In the genomic region with DNA sequence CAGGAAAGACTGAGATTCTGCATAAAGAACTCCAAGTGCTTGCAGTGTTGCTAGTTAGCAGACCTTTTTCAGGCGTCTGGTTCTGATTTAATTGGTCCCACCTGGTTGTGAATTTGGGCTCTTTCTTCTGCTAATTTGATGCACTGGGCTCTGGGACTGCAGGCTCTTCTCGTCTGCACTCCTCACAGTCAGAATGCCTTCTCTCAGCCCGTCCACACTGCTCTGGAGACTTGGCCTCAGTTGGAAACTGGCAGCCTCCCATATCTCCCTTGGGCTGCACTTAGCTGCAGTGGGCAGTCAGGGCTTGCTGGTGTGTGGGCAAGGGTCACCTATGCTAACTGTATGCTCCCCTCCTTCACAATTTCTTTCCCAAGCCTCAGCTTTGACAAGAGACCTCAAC, we compare ENCODE assay signal across 22 cellular contexts. TPM values are rescaled to one million over a fixed set of nuclear protein-coding genes. Genes with fewer than 3 reads are reported as not detected.
DNase-seq lines count a peak whose midpoint lies in the region; ATAC-seq and TF ChIP-seq lines count a peak whose summit lies in the region.
"Had no signal": no experiment of that assay in that cellular context is flagged by ENCODE, and none has a peak within 500 bp of the region (broad histone marks: within the 10 kb centered on the region; RNA-seq: fewer than 3 reads in every experiment).

No MANE protein-coding gene starts in this region.

- in situ Hi-C loops in astrocyte of the cerebellum (cut with HindIII; ENCODE audit: low sequenced_read_pairs) (no loop called here), GM13977 (cut with MboI; ENCODE audit: low pct_unique_long_range_greater_than_20kb, low sequenced_read_pairs, unreplicated experiment) (no loop called here)

- no peaks in the 10 kb centered on the region for H3K9me3 Mint-ChIP-seq in activated naive CD8-positive, alpha-beta T cell treated with anti-CD3 and anti-CD28 coated beads, Interleukin-2, amount 10 ng/mL, durations not matched to agents 7 days and 5 days
- no peaks in the 10 kb centered on the region for H3K9me3 Mint-ChIP-seq in activated naive CD8-positive, alpha-beta T cell treated with anti-CD3 and anti-CD28 coated beads for 36 hours
- H3K9me3 Mint-ChIP-seq: CD8-positive, alpha-beta memory T cell; stimulated activated effector memory CD8-positive, alpha-beta T cell treated with anti-CD3 and anti-CD28 coated beads, Interleukin-12 subunit alpha, Interleukin-12 subunit beta, amount 100 ng/mL, for 72 hours had no signal

- H3K9ac ChIP-seq in stomach smooth muscle (ENCODE audit: low read length in 2 of 2) = no peak overlapping the region

- POLR2A ChIA-PET in activated naive CD8-positive, alpha-beta T cell treated with anti-CD3 and anti-CD28 coated beads, Interleukin-2, amount 10 ng/mL, durations not matched to agents 7 days and 5 days (lab: Charles Lee) = no interaction called here

- H3K36me3 ChIP-seq in stomach smooth muscle (ENCODE audit: control insufficient read depth in 2 of 2, insufficient read depth in 2 of 2, low read length in 2 of 2) = no peaks in the 10 kb centered on the region

- H3K4me3 ChIP-seq in astrocyte of the cerebellum (ENCODE audit: low read depth, low read length) = peak overlapping the region; percentile 48
- peak overlapping the region; percentile 27 to 52 for H3K4me3 ChIP-seq in stomach smooth muscle (ENCODE audit: low read length in 2 of 2)
- H3K4me3 ChIP-seq: lung had no signal

- no peak for ATAC-seq in activated naive CD8-positive, alpha-beta T cell treated with anti-CD3 and anti-CD28 coated beads, Interleukin-2, amount 10 ng/mL, durations not matched to agents 7 days and 5 days (ENCODE audit: low read depth)
- ATAC-seq in GM21515 (IDR thresholded peaks at IDR 0.05; ENCODE audit: unreplicated experiment) = no peak
- ATAC-seq: stimulated activated effector memory CD8-positive, alpha-beta T cell treated with anti-CD3 and anti-CD28 coated beads, Interleukin-12 subunit alpha, Interleukin-12 subunit beta, amount 100 ng/mL, for 72 hours had no signal

- H3K27ac Mint-ChIP-seq in activated naive CD8-positive, alpha-beta T cell treated with anti-CD3 and anti-CD28 coated beads, Interleukin-2, amount 10 ng/mL, durations not matched to agents 7 days and 5 days = peak overlapping the region; percentile 24
- H3K27ac Mint-ChIP-seq in activated naive CD8-positive, alpha-beta T cell treated with anti-CD3 and anti-CD28 coated beads for 36 hours = no peak overlapping the region
- H3K27ac Mint-ChIP-seq: CD8-positive, alpha-beta memory T cell; stimulated activated effector memory CD8-positive, alpha-beta T cell treated with anti-CD3 and anti-CD28 coated beads, Interleukin-12 subunit alpha, Interleukin-12 subunit beta, amount 100 ng/mL, for 72 hours had no signal

- no peaks in the 10 kb centered on the region for H3K27me3 ChIP-seq in stomach smooth muscle (ENCODE audit: control insufficient read depth in 1 of 2, insufficient read depth in 2 of 2, low read length in 2 of 2)

- no peak for DNase-seq in activated naive CD8-positive, alpha-beta T cell treated with anti-CD3 and anti-CD28 coated beads, Interleukin-2, amount 10 ng/mL, durations not matched to agents 7 days and 5 days
- no peak for DNase-seq in activated naive CD8-positive, alpha-beta T cell treated with anti-CD3 and anti-CD28 coated beads for 36 hours
- no peak for DNase-seq in astrocyte of the cerebellum (ENCODE audit: low read depth)
- peak; percentile 18 for DNase-seq in iPS-NIHi7 (ENCODE audit: extremely low spot score)
- DNase-seq in AG20443 (ENCODE audit: low spot score) = no peak
- DNase-seq in GM13977 (ENCODE audit: low spot score) = no peak
- DNase-seq: activated naive CD4-positive, alpha-beta T cell; CD8-positive, alpha-beta memory T cell; effector CD8-positive, alpha-beta T cell; EL; foreskin fibroblast; H7; NCI-H1092; NCI-H748 treated with DMSO at 0.1 percent for 48 hours; occipital lobe had no signal

- peaks cover 12% of the 10 kb centered on the region for H3K27me3 Mint-ChIP-seq in activated naive CD8-positive, alpha-beta T cell treated with anti-CD3 and anti-CD28 coated beads, Interleukin-2, amount 10 ng/mL, durations not matched to agents 7 days and 5 days
- peaks cover 15% of the 10 kb centered on the region for H3K27me3 Mint-ChIP-seq in activated naive CD8-positive, alpha-beta T cell treated with anti-CD3 and anti-CD28 coated beads for 36 hours

- H3K36me3 Mint-ChIP-seq in activated naive CD8-positive, alpha-beta T cell treated with anti-CD3 and anti-CD28 coated beads, Interleukin-2, amount 10 ng/mL, durations not matched to agents 7 days and 5 days = no peaks in the 10 kb centered on the region
- H3K36me3 Mint-ChIP-seq in activated naive CD8-positive, alpha-beta T cell treated with anti-CD3 and anti-CD28 coated beads for 36 hours = no peaks in the 10 kb centered on the region
- H3K36me3 Mint-ChIP-seq: CD8-positive, alpha-beta memory T cell; stimulated activated effector memory CD8-positive, alpha-beta T cell treated with anti-CD3 and anti-CD28 coated beads, Interleukin-12 subunit alpha, Interleukin-12 subunit beta, amount 100 ng/mL, for 72 hours had no signal

- peaks cover 17% of the 10 kb centered on the region for H3K4me1 Mint-ChIP-seq in activated naive CD8-positive, alpha-beta T cell treated with anti-CD3 and anti-CD28 coated beads, Interleukin-2, amount 10 ng/mL, durations not matched to agents 7 days and 5 days
- peaks cover 12% of the 10 kb centered on the region for H3K4me1 Mint-ChIP-seq in activated naive CD8-positive, alpha-beta T cell treated with anti-CD3 and anti-CD28 coated beads for 36 hours

- H3K9me3 ChIP-seq in stomach smooth muscle (ENCODE audit: control insufficient read depth in 2 of 2, low read length in 2 of 2) = no peaks in the 10 kb centered on the region

- H3K4me1 ChIP-seq in stomach smooth muscle (ENCODE audit: control insufficient read depth, insufficient read depth, low read length) = peaks cover 21% of the 10 kb centered on the region

- H3K4me3 Mint-ChIP-seq in activated naive CD8-positive, alpha-beta T cell treated with anti-CD3 and anti-CD28 coated beads, Interleukin-2, amount 10 ng/mL, durations not matched to agents 7 days and 5 days = no peak overlapping the region
- H3K4me3 Mint-ChIP-seq in activated naive CD8-positive, alpha-beta T cell treated with anti-CD3 and anti-CD28 coated beads for 36 hours = no peak overlapping the region
- H3K4me3 Mint-ChIP-seq: stimulated activated effector memory CD8-positive, alpha-beta T cell treated with anti-CD3 and anti-CD28 coated beads, Interleukin-12 subunit alpha, Interleukin-12 subunit beta, amount 100 ng/mL, for 72 hours had no signal

- TF ChIP-seq CTCF in astrocyte of the cerebellum (IDR thresholded peaks at IDR 0.05; ENCODE audit: low read depth, low read length, missing control alignments) (no peak), GM13977 (IDR thresholded peaks at IDR 0.05; ENCODE audit: extremely low read depth, insufficient read depth, missing control alignments) (no peak)

- peak overlapping the region; percentile 37 for H3K27ac ChIP-seq in stomach smooth muscle (ENCODE audit: low read length)

RNA-seq across cellular contexts. Expression of a gene that starts 1.5 kb away (rescaled TPM):
- 1 to 10 TPM; 1.5 to 2.7 TPM for total RNA-seq in activated naive CD8-positive, alpha-beta T cell treated with anti-CD3 and anti-CD28 coated beads, Interleukin-2, amount 10 ng/mL, durations not matched to agents 7 days and 5 days
- total RNA-seq in activated naive CD8-positive, alpha-beta T cell treated with anti-CD3 and anti-CD28 coated beads for 36 hours = 1 to 10 TPM in 1 of 2 experiments, under 1 TPM in 1; 0.89 to 1.4 TPM

RNA-seq across cellular contexts. Expression of a gene that starts 17.3 kb away (rescaled TPM):
- total RNA-seq in activated naive CD8-positive, alpha-beta T cell treated with anti-CD3 and anti-CD28 coated beads, Interleukin-2, amount 10 ng/mL, durations not matched to agents 7 days and 5 days = not detected
- not detected for total RNA-seq in activated naive CD8-positive, alpha-beta T cell treated with anti-CD3 and anti-CD28 coated beads for 36 hours
- total RNA-seq: CD8-positive, alpha-beta memory T cell; H7; lung; occipital lobe; skeletal muscle tissue; T-helper 1 cell treated with Interleukin-12 subunit alpha and Interleukin-12 subunit beta and Interleukin-4 antibody, amounts not matched to agents 30 ng/mL and 1 ng/mL, for 36 hours; ureter had no signal

RNA-seq across cellular contexts. Expression of a gene that starts 26.8 kb away (rescaled TPM):
- total RNA-seq in activated naive CD8-positive, alpha-beta T cell treated with anti-CD3 and anti-CD28 coated beads, Interleukin-2, amount 10 ng/mL, durations not matched to agents 7 days and 5 days = 10 to 100 TPM; 17.3 to 17.5 TPM
- total RNA-seq in activated naive CD8-positive, alpha-beta T cell treated with anti-CD3 and anti-CD28 coated beads for 36 hours = 1 to 10 TPM; 6.1 to 7.8 TPM

RNA-seq across cellular contexts. Expression of a gene that starts 49.6 kb away (rescaled TPM):
- not detected for total RNA-seq in activated naive CD8-positive, alpha-beta T cell treated with anti-CD3 and anti-CD28 coated beads, Interleukin-2, amount 10 ng/mL, durations not matched to agents 7 days and 5 days
- total RNA-seq in activated naive CD8-positive, alpha-beta T cell treated with anti-CD3 and anti-CD28 coated beads for 36 hours = not detected
- total RNA-seq: CD8-positive, alpha-beta memory T cell; H7 had no signal
